In genomic region chr2:237693281-237694039, GRCh38 we compare ENCODE assay signal across 8 cellular contexts.
DNase-seq lines count a peak whose midpoint lies in the region; ATAC-seq and TF ChIP-seq lines count a peak whose summit lies in the region.

No MANE protein-coding gene starts in this region.

- intact Hi-C loops in activated CD4-positive, alpha-beta T cell treated with anti-CD3 and anti-CD28 coated beads for 36 hours (cut with DNase I, micrococcal nuclease) = loop anchor here (1.0 to 10.0 kb wide), 10 partner anchors 20 to 1709 kb away; partner anchors contain the start of genes PER2 (in 2 of the 2), HDAC4 (in 1 of the 2), SCLY (in 1 of the 2) and UBE2F (in 1 of the 2)
- intact Hi-C loops in body of pancreas (cut with DNase I) (no loop called here), vagina (cut with DNase I) (loop anchor here (5.0 kb wide), 1 partner anchor 44 kb away; no protein-coding TSS in a partner anchor)

- peaks cover 65% of the 10 kb centered on the region for H3K4me1 Mint-ChIP-seq in activated CD4-positive, alpha-beta T cell treated with anti-CD3 and anti-CD28 coated beads for 36 hours
- peaks cover 58% of the 10 kb centered on the region for H3K4me1 Mint-ChIP-seq in memory B cell

- WGBS in body of pancreas, 2 donors = 27 to 43% methylated on average over 6 of the region's 6 CpGs

- H3K27ac Mint-ChIP-seq in activated CD4-positive, alpha-beta T cell treated with anti-CD3 and anti-CD28 coated beads for 36 hours = peak overlapping the region; percentile 97
- peak overlapping the region; percentile 84 for H3K27ac Mint-ChIP-seq in memory B cell

- peak overlapping the region; percentile 97 for H3K4me3 Mint-ChIP-seq in activated CD4-positive, alpha-beta T cell treated with anti-CD3 and anti-CD28 coated beads for 36 hours
- peak overlapping the region; percentile 86 for H3K4me3 Mint-ChIP-seq in memory B cell

- H3K36me3 ChIP-seq in body of pancreas (replicated peaks in 1 of 2; ENCODE audit: insufficient read depth in 1 of 2, low read depth in 2 of 2) = no peaks in the 10 kb centered on the region
- no peaks in the 10 kb centered on the region for H3K36me3 ChIP-seq in vagina

- H3K27ac ChIP-seq in body of pancreas = peak overlapping the region; percentile 80 to 95 (median 86)
- H3K27ac ChIP-seq in vagina = peak overlapping the region; percentile 99

- no peaks in the 10 kb centered on the region for H3K27me3 Mint-ChIP-seq in activated CD4-positive, alpha-beta T cell treated with anti-CD3 and anti-CD28 coated beads for 36 hours
- no peaks in the 10 kb centered on the region for H3K27me3 Mint-ChIP-seq in memory B cell

- TF ChIP-seq POLR2A in body of pancreas (IDR thresholded peaks at IDR 0.05) = peak in 1 of 3 donors; percentile 10
- TF ChIP-seq POLR2A in vagina (IDR thresholded peaks at IDR 0.05) = no peak

- no peak for TF ChIP-seq CTCF in body of pancreas (IDR thresholded peaks at IDR 0.05)
- TF ChIP-seq CTCF in vagina (IDR thresholded peaks at IDR 0.05) = no peak

- POLR2A ChIA-PET in activated CD4-positive, alpha-beta T cell treated with anti-CD3 and anti-CD28 coated beads for 36 hours (lab: Charles Lee) = interaction anchor here (0.6 to 3.5 kb wide), 6 partner anchors 8 to 265 kb away, joined by 3 to 35 read pairs (median 8); no protein-coding TSS in a partner anchor

- H3K9me3 ChIP-seq in body of pancreas (no peaks in the 10 kb centered on the region), vagina (no peaks in the 10 kb centered on the region)

- H3K4me1 ChIP-seq in body of pancreas (peaks cover 59% of the 10 kb centered on the region), vagina (peaks cover 80% of the 10 kb centered on the region)

- H3K27me3 ChIP-seq in body of pancreas (no peaks in the 10 kb centered on the region), vagina (no peaks in the 10 kb centered on the region)

- H3K36me3 Mint-ChIP-seq in activated CD4-positive, alpha-beta T cell treated with anti-CD3 and anti-CD28 coated beads for 36 hours (ENCODE audit: low read depth) = peaks cover 20% of the 10 kb centered on the region
- no peaks in the 10 kb centered on the region for H3K36me3 Mint-ChIP-seq in memory B cell

- H3K9me3 Mint-ChIP-seq in activated CD4-positive, alpha-beta T cell treated with anti-CD3 and anti-CD28 coated beads for 36 hours (ENCODE audit: low read depth) = no peaks in the 10 kb centered on the region
- no peaks in the 10 kb centered on the region for H3K9me3 Mint-ChIP-seq in memory B cell

- CTCF ChIA-PET in activated CD4-positive, alpha-beta T cell treated with anti-CD3 and anti-CD28 coated beads for 36 hours (lab: Charles Lee) = interaction anchor here (0.7 to 5.0 kb wide), 10 partner anchors 8 to 122 kb away, joined by 3 to 43 read pairs (median 3); no protein-coding TSS in a partner anchor

- ATAC-seq in activated CD4-positive, alpha-beta T cell treated with anti-CD3 and anti-CD28 coated beads for 36 hours = peak; percentile 43
- ATAC-seq in body of pancreas (peak; percentile 10), memory B cell (ENCODE audit: low read depth) (no peak), GM21737 (IDR thresholded peaks at IDR 0.05; ENCODE audit: unreplicated experiment) (no peak), GM19397 (IDR thresholded peaks at IDR 0.05; ENCODE audit: unreplicated experiment) (no peak)

- peak; percentile 58 for DNase-seq in activated CD4-positive, alpha-beta T cell treated with anti-CD3 and anti-CD28 coated beads for 36 hours
- no peak for DNase-seq in activated CD4-positive, alpha-beta T cell treated with anti-CD3 and anti-CD28 coated beads, Interleukin-2, amount 50 U/mL, for 1 hour
- DNase-seq in NCI-H345 treated with DMSO at 0.1 percent for 48 hours (lab: John Stamatoyannopoulos, UW; ENCODE audit: unreplicated experiment) = peak; percentile 13
- DNase-seq in body of pancreas = peak in 1 of 4 donors; percentile 37
- no peak for DNase-seq in memory B cell (ENCODE audit: low spot score in 2 of 2)
- DNase-seq in vagina (ENCODE audit: extremely low spot score in 2 of 2) = no peak

- H3K4me3 ChIP-seq in body of pancreas = no peak overlapping the region
- peak overlapping the region; percentile 58 to 93 for H3K4me3 ChIP-seq in vagina

Comparison
In these comparisons a context has a peak if more than half of its experiments do, and no peak if none do; other contexts are left out.
1. DNase-seq: peak in activated CD4-positive, alpha-beta T cell treated with anti-CD3 and anti-CD28 coated beads for 36 hours (single experiment) and NCI-H345 treated with DMSO at 0.1 percent for 48 hours (single experiment); none in activated CD4-positive, alpha-beta T cell treated with anti-CD3 and anti-CD28 coated beads, Interleukin-2, amount 50 U/mL, for 1 hour (single experiment), memory B cell (0 of 2) and vagina (0 of 2).
2. ATAC-seq: peak in activated CD4-positive, alpha-beta T cell treated with anti-CD3 and anti-CD28 coated beads for 36 hours (single experiment) and body of pancreas (single experiment); none in memory B cell (single experiment), GM21737 (single experiment) and GM19397 (single experiment).
3. H3K4me3 ChIP-seq: peak in vagina (2 of 2); none in body of pancreas (0 of 2).